ENCODE assay signal across 19 cellular contexts in genomic region chr4:82948647-82949204, GRCh38. TPM values are rescaled to one million over a fixed set of nuclear protein-coding genes. Genes with fewer than 3 reads are reported as not detected.
DNase-seq lines count a peak whose midpoint lies in the region; ATAC-seq and TF ChIP-seq lines count a peak whose summit lies in the region.
"Had no signal": no experiment of that assay in that cellular context is flagged by ENCODE, and none has a peak within 500 bp of the region (broad histone marks: within the 10 kb centered on the region; RNA-seq: fewer than 3 reads in every experiment).

No MANE protein-coding gene starts in this region.

- no peaks in the 10 kb centered on the region; the same call in 1 of the 2 replicates for H3K79me2 ChIP-seq in Karpas-422 (ENCODE audit: low read length)

- H3K9me3 Mint-ChIP-seq in stimulated activated naive B cell treated with anti-CD40 and anti-IgM and Interleukin-4, amounts not matched to agents 10 μg/mL and 1 μg/mL and 100 μg/mL, for 72 hours: no peaks in the 10 kb centered on the region
- H3K9me3 Mint-ChIP-seq: activated naive CD4-positive, alpha-beta T cell treated with anti-CD3 and anti-CD28 coated beads, Interleukin-2, amount 10 ng/mL, durations not matched to agents 7 days and 5 days; CD8-positive, alpha-beta T cell; neural crest cell had no signal

- no peaks in the 10 kb centered on the region for H3K36me3 ChIP-seq in Karpas-422 (ENCODE audit: insufficient read depth, low read length)
- no peaks in the 10 kb centered on the region for H3K36me3 ChIP-seq in upper lobe of right lung

- no peak overlapping the region for H3K4me3 Mint-ChIP-seq in stimulated activated naive B cell treated with anti-CD40 and anti-IgM and Interleukin-4, amounts not matched to agents 10 μg/mL and 1 μg/mL and 100 μg/mL, for 72 hours
- H3K4me3 Mint-ChIP-seq: activated naive CD4-positive, alpha-beta T cell treated with anti-CD3 and anti-CD28 coated beads, Interleukin-2, amount 10 ng/mL, durations not matched to agents 7 days and 5 days; CD8-positive, alpha-beta T cell; neural crest cell had no signal

- no peaks in the 10 kb centered on the region for H3K9me2 ChIP-seq in Karpas-422 (replicated peaks; ENCODE audit: insufficient read depth, low read length)

- H3K27me3 ChIP-seq in Karpas-422 (ENCODE audit: low read length) (no peaks in the 10 kb centered on the region), upper lobe of right lung (no peaks in the 10 kb centered on the region)
- H3K27me3 ChIP-seq: body of pancreas, dorsolateral prefrontal cortex, esophagus muscularis mucosa had no signal

- intact Hi-C loops in upper lobe of right lung (cut with DNase I): no loop called here

- no peaks in the 10 kb centered on the region for H4K20me1 ChIP-seq in Karpas-422 (ENCODE audit: insufficient read depth, low read depth, low read length)

- H3K4me1 ChIP-seq in Karpas-422 (ENCODE audit: low read length) (no peaks in the 10 kb centered on the region), upper lobe of right lung (no peaks in the 10 kb centered on the region)
- H3K4me1 ChIP-seq: body of pancreas, esophagus muscularis mucosa had no signal

- H3K4me1 Mint-ChIP-seq in stimulated activated naive B cell treated with anti-CD40 and anti-IgM and Interleukin-4, amounts not matched to agents 10 μg/mL and 1 μg/mL and 100 μg/mL, for 72 hours: peaks cover 0 to 1% of the 10 kb centered on the region in 2 donors
- H3K4me1 Mint-ChIP-seq: activated naive CD4-positive, alpha-beta T cell treated with anti-CD3 and anti-CD28 coated beads, Interleukin-2, amount 10 ng/mL, durations not matched to agents 7 days and 5 days; neural crest cell had no signal

- H3K27me3 Mint-ChIP-seq in stimulated activated naive B cell treated with anti-CD40 and anti-IgM and Interleukin-4, amounts not matched to agents 10 μg/mL and 1 μg/mL and 100 μg/mL, for 72 hours: no peaks in the 10 kb centered on the region
- H3K27me3 Mint-ChIP-seq: activated naive CD4-positive, alpha-beta T cell treated with anti-CD3 and anti-CD28 coated beads, Interleukin-2, amount 10 ng/mL, durations not matched to agents 7 days and 5 days had no signal

- H3K4me2 ChIP-seq in Karpas-422 (ENCODE audit: low read depth, low read length, poor library complexity, severe bottlenecking): no peak overlapping the region

- no peak overlapping the region for H3K9ac ChIP-seq in Karpas-422 (ENCODE audit: low read length)

- ATAC-seq in upper lobe of right lung: no peak
- no peak for ATAC-seq in GM21737 (IDR thresholded peaks at IDR 0.05; ENCODE audit: unreplicated experiment)
- ATAC-seq in stimulated activated naive B cell treated with anti-CD40 and anti-IgM and Interleukin-4, amounts not matched to agents 10 μg/mL and 1 μg/mL and 100 μg/mL, for 72 hours (replicated peaks): no peak
- ATAC-seq: body of pancreas; CD8-positive, alpha-beta T cell; left cardiac atrium had no signal

- H3K27ac Mint-ChIP-seq in stimulated activated naive B cell treated with anti-CD40 and anti-IgM and Interleukin-4, amounts not matched to agents 10 μg/mL and 1 μg/mL and 100 μg/mL, for 72 hours: no peak overlapping the region
- H3K27ac Mint-ChIP-seq: activated naive CD4-positive, alpha-beta T cell treated with anti-CD3 and anti-CD28 coated beads, Interleukin-2, amount 10 ng/mL, durations not matched to agents 7 days and 5 days; CD8-positive, alpha-beta T cell had no signal

- no peak for TF ChIP-seq CTCF in choroid plexus epithelial cell (conservative IDR thresholded peaks at IDR 0.05; ENCODE audit: low read depth, low read length)
- TF ChIP-seq CTCF in upper lobe of right lung (IDR thresholded peaks at IDR 0.05): no peak

- peaks cover 8 to 19% of the 10 kb centered on the region in 2 donors for H3K36me3 Mint-ChIP-seq in stimulated activated naive B cell treated with anti-CD40 and anti-IgM and Interleukin-4, amounts not matched to agents 10 μg/mL and 1 μg/mL and 100 μg/mL, for 72 hours

- DNase-seq in EH (ENCODE audit: low read depth) (peak; percentile 54), Karpas-422 (peak; percentile 34), choroid plexus epithelial cell (ENCODE audit: low read depth) (peak; percentile 73), kidney tubule cell (ENCODE audit: low spot score) (peak; percentile 48), upper lobe of right lung (no peak), NCI-H2081 (lab: John Stamatoyannopoulos, UW) (no peak)
- no peak for DNase-seq in stimulated activated naive B cell treated with anti-CD40 and anti-IgM and Interleukin-4, amounts not matched to agents 10 μg/mL and 1 μg/mL and 100 μg/mL, for 72 hours
- DNase-seq: activated CD4-positive, alpha-beta T cell treated with anti-CD3 and anti-CD28 coated beads, Interleukin-2, amount 50 U/mL, for 4 hours; activated naive CD4-positive, alpha-beta T cell treated with anti-CD3 and anti-CD28 coated beads, Interleukin-2, amount 10 ng/mL, durations not matched to agents 7 days and 5 days; body of pancreas; CD8-positive, alpha-beta T cell; dorsolateral prefrontal cortex; left cardiac atrium; midbrain; NCI-H1092; retina had no signal

- H3K27ac ChIP-seq in Karpas-422 (ENCODE audit: low read length): no peak overlapping the region
- H3K27ac ChIP-seq in upper lobe of right lung: no peak overlapping the region
- H3K27ac ChIP-seq: body of pancreas, dorsolateral prefrontal cortex, esophagus muscularis mucosa had no signal

- H3K4me3 ChIP-seq in Karpas-422 (ENCODE audit: low read length) (no peak overlapping the region), choroid plexus epithelial cell (ENCODE audit: low read depth, low read length) (no peak overlapping the region), upper lobe of right lung (no peak overlapping the region)
- H3K4me3 ChIP-seq: body of pancreas, dorsolateral prefrontal cortex, esophagus muscularis mucosa had no signal

- H2AFZ ChIP-seq in Karpas-422 (ENCODE audit: low read length): no peak overlapping the region

- H3K9me3 ChIP-seq in Karpas-422 (ENCODE audit: low read length): no peaks in the 10 kb centered on the region
- H3K9me3 ChIP-seq in upper lobe of right lung: no peaks in the 10 kb centered on the region
- H3K9me3 ChIP-seq: body of pancreas, esophagus muscularis mucosa had no signal

RNA-seq across cellular contexts. Expression of gene THAP9, which starts 48.2 kb away (rescaled TPM):
- 2.5 and 8.2 TPM in 2 replicates for total RNA-seq in Karpas-422 (2014; rRNA removed; shearing (Covaris generic); ENCODE audit: low replicate concordance)
- 3.8 TPM for total RNA-seq in upper lobe of right lung

RNA-seq across cellular contexts. Expression of gene SEC31A, which starts 57.8 kb away (rescaled TPM):
- 48.1 and 70.2 TPM in 2 replicates for total RNA-seq in Karpas-422 (2014; rRNA removed; shearing (Covaris generic); ENCODE audit: low replicate concordance)
- 199 TPM for total RNA-seq in upper lobe of right lung

Comparison
In these comparisons a context has a peak if more than half of its experiments do, and no peak if none do; other contexts are left out.
1. DNase-seq: peak in EH (single experiment), Karpas-422 (single experiment), choroid plexus epithelial cell (single experiment) and kidney tubule cell (single experiment); none in upper lobe of right lung (single experiment), NCI-H2081 (0 of 2) and stimulated activated naive B cell treated with anti-CD40 and anti-IgM and Interleukin-4, amounts not matched to agents 10 μg/mL and 1 μg/mL and 100 μg/mL, for 72 hours (single experiment).